In the genomic region with DNA sequence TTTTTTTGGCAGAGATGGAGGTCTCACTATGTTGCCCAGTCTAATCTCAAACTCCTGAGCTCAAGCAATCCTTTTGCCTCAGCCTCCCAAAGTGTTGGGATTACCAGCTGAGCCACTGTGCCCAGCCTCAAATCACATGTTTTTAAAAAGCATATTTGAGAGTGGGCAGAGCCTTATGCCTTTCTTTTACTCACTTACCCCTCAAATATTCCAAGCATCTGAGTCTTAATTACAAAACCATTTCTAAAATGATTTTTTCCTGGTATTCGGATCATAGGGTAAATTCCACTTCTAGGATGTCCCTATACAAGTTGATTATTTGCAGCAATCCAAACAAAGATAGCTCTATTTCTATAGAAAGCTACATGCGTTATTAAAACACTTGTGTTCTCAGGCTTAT, we compare ENCODE assay signal across 14 cellular contexts.
A peak's percentile ranks its signal among the peaks of the same experiment; 100 is the strongest.
DNase-seq lines count a peak whose midpoint lies in the region; ATAC-seq, FAIRE-seq and TF ChIP-seq lines count a peak whose summit lies in the region.
"Had no signal": no experiment of that assay in that cellular context is flagged by ENCODE, and none has a peak within 500 bp of the region (broad histone marks: within the 10 kb centered on the region; RNA-seq: fewer than 3 reads in every experiment).

No MANE protein-coding gene starts in this region.

- intact Hi-C loops in spleen (cut with DNase I; ENCODE audit: low total_unique reads) (no loop called here), aorta (cut with DNase I) (no loop called here)

- in situ Hi-C loops in GM23248 (cut with MboI): no loop called here

- FAIRE-seq in GM19239 (lab: Jason Lieb, UNC): peak; percentile 52

- H3K9ac ChIP-seq in adipocyte (ENCODE audit: low read length): no peak overlapping the region
- no peak overlapping the region for H3K9ac ChIP-seq in GM23248

- H3K4me1 ChIP-seq in adipocyte (ENCODE audit: control insufficient read depth, insufficient read depth, low read length): peaks cover 25% of the 10 kb centered on the region
- peaks cover 0 to 40% (median 15%) of the 10 kb centered on the region in 6 donors for H3K4me1 ChIP-seq in spleen
- peaks cover 0 to 3% of the 10 kb centered on the region in 2 donors for H3K4me1 ChIP-seq in aorta (ENCODE audit: control insufficient read depth in 1 of 2, insufficient read depth in 2 of 2, low read length in 2 of 2)
- peaks cover 6% of the 10 kb centered on the region for H3K4me1 ChIP-seq in GM23248 (ENCODE audit: insufficient read depth)

- H3K36me3 ChIP-seq in adipocyte (ENCODE audit: control insufficient read depth, insufficient read depth, low read length, severe bottlenecking) (peaks cover 7% of the 10 kb centered on the region), spleen (peaks cover 2 to 39% (median 12%) of the 10 kb centered on the region in 6 donors), aorta (ENCODE audit: control insufficient read depth in 1 of 2, insufficient read depth in 2 of 2, low read length in 1 of 2) (no peaks in the 10 kb centered on the region), GM23248 (ENCODE audit: low read depth) (0 out of 2 replicates have a peak, but pooled peaks cover 9% of the 10 kb centered on the region)

- WGBS in spleen, 5 donors: 86 to 90% (median 87%) methylated on average over 2 of the region's 2 CpGs
- WGBS in aorta, 2 donors: 81 to 83% methylated on average over 2 of the region's 2 CpGs
- 81 to 90% methylated on average over 2 of the region's 2 CpGs for whole genome bisulfite sequencing in GM23248 (ENCODE audit: low coverage in 1 of 2, low lambda C conversion rate in 2 of 2, missing lambda C conversion rate in 2 of 2), 2 experiments

- no peaks in the 10 kb centered on the region for H3K9me2 ChIP-seq in GM23248 (ENCODE audit: insufficient read depth)

- H2AFZ ChIP-seq in GM23248: no peak overlapping the region

- no peak overlapping the region for H3K4me2 ChIP-seq in GM23248 (ENCODE audit: unreplicated experiment)

- TF ChIP-seq CTCF in spleen (IDR thresholded peaks at IDR 0.05 in 8 of 11, conservative IDR thresholded peaks at IDR 0.05 in 3 of 11): no peak

- H3K79me2 ChIP-seq in GM23248 (ENCODE audit: insufficient read depth): peaks cover 25% of the 10 kb centered on the region; the same call in 1 of the 2 replicates

- H3K9me3 ChIP-seq in adipocyte (ENCODE audit: control insufficient read depth, low read length) (no peaks in the 10 kb centered on the region), spleen (no peaks in the 10 kb centered on the region), aorta (ENCODE audit: control insufficient read depth, low read length) (no peaks in the 10 kb centered on the region), GM23248 (ENCODE audit: low read depth) (no peaks in the 10 kb centered on the region)

- ATAC-seq in aorta (ENCODE audit: low FRiP score): no peak
- ATAC-seq: CD8-positive, alpha-beta T cell had no signal

- DNase-seq in GM19239 (ENCODE audit: insufficient read length, low spot score) (no peak), adipocyte (ENCODE audit: low read depth) (peak; percentile 63), fibroblast of peridontal ligament (ENCODE audit: extremely low read depth) (peak; percentile 67), spleen (no peak), aorta (no peak), NCI-H2196 (lab: John Stamatoyannopoulos, UW; ENCODE audit: unreplicated experiment) (no peak), nucleus accumbens (lab: John Stamatoyannopoulos, UW) (no peak), GM23248 (no peak)
- DNase-seq: CD8-positive, alpha-beta T cell; DND-41; H9; NCI-H1930; NCI-H2171 treated with DMSO at 0.1 percent for 48 hours; NCI-H510A treated with DMSO at 0.1 percent for 48 hours had no signal

- H3K27ac ChIP-seq in spleen: peak overlapping the region in 6 of 8 donors; percentile 1 to 53 (median 44)
- H3K27ac ChIP-seq in aorta (ENCODE audit: low read depth in 1 of 2, low read length in 2 of 2): no peak overlapping the region
- no peak overlapping the region for H3K27ac ChIP-seq in GM23248

- H3F3A ChIP-seq in GM23248 (ENCODE audit: insufficient read depth): no peaks in the 10 kb centered on the region

- H4K20me1 ChIP-seq in GM23248 (ENCODE audit: insufficient read depth): no peaks in the 10 kb centered on the region

- no peaks in the 10 kb centered on the region for H3K27me3 ChIP-seq in adipocyte (replicated peaks; ENCODE audit: control insufficient read depth, insufficient read depth, low read length)
- no peaks in the 10 kb centered on the region for H3K27me3 ChIP-seq in spleen (replicated peaks in 1 of 7)
- no peaks in the 10 kb centered on the region for H3K27me3 ChIP-seq in aorta (ENCODE audit: control insufficient read depth in 1 of 2, insufficient read depth in 2 of 2, low read length in 1 of 2)
- H3K27me3 ChIP-seq in GM23248 (replicated peaks; ENCODE audit: insufficient read depth): no peaks in the 10 kb centered on the region

- no peak overlapping the region for H3K4me3 ChIP-seq in adipocyte (ENCODE audit: low read length)
- H3K4me3 ChIP-seq in spleen: no peak overlapping the region
- no peak overlapping the region for H3K4me3 ChIP-seq in aorta (ENCODE audit: low read length in 2 of 2)
- no peak overlapping the region for H3K4me3 ChIP-seq in GM23248

- TF ChIP-seq POLR2A in spleen (IDR thresholded peaks at IDR 0.05): no peak

Comparison
In these comparisons a context has a peak if more than half of its experiments do, and no peak if none do; other contexts are left out.
1. DNase-seq: peak in adipocyte (single experiment) and fibroblast of peridontal ligament (single experiment); none in GM19239 (single experiment), spleen (single experiment), aorta (0 of 2), NCI-H2196 (single experiment), nucleus accumbens (0 of 56) and GM23248 (single experiment).
2. H3K27ac ChIP-seq: peak in spleen (6 of 8); none in aorta (0 of 2) and GM23248 (single experiment).